8 cellular contexts compared by ENCODE assay signal in the genomic region with DNA sequence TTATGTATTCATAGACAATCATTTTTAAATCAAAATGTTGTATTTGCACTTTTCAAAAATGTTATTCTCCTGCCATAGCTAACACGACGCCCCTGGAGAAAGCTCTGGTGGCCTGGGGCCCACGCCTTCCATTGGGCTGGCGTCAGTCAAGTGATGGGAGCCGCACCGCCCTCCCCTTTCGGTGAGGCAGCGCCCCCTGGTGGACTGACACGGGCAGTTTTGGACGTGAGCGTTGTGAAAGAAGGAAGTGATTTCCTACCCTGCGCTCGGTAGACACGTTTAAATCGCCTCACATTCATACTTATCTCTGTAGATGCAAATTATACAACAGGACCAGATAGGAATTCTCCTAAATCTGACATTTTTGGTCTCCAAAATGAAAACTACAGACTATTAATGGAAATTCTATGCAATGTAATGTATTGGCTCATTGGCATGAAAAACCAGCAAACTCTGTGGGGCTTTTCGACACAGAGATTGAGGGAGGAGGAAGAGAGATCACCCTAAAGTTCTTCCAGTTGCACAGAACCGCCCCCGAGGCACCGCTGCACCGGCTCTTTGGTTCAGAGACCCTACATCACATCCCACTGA.
DNase-seq lines count a peak whose midpoint lies in the region; ATAC-seq and FAIRE-seq lines count a peak whose summit lies in the region.

No MANE protein-coding gene starts in this region.

- no peak overlapping the region for H3K27ac Mint-ChIP-seq in activated naive CD8-positive, alpha-beta T cell treated with anti-CD3 and anti-CD28 coated beads for 36 hours

- FAIRE-seq in GM18507 (lab: Jason Lieb, UNC): no peak

- no peak overlapping the region for H3K4me3 Mint-ChIP-seq in activated naive CD8-positive, alpha-beta T cell treated with anti-CD3 and anti-CD28 coated beads for 36 hours

- peak; percentile 97 for ATAC-seq in HG02981 (IDR thresholded peaks at IDR 0.05; ENCODE audit: unreplicated experiment)

- H3K4me1 Mint-ChIP-seq in activated naive CD8-positive, alpha-beta T cell treated with anti-CD3 and anti-CD28 coated beads for 36 hours: no peaks in the 10 kb centered on the region

- DNase-seq in ACHN (peak; percentile 79), GM18507 (ENCODE audit: extremely low spot score, insufficient read length, low read depth) (peak; percentile 3), NCI-H2171 (lab: John Stamatoyannopoulos, UW) (peak; percentile 55), iPS-NIHi11 (ENCODE audit: low spot score) (peak; percentile 93), cerebellar nuclear complex (lab: John Stamatoyannopoulos, UW) (no peak)
- DNase-seq in activated naive CD8-positive, alpha-beta T cell treated with anti-CD3 and anti-CD28 coated beads for 36 hours: peak; percentile 62
- DNase-seq in stimulated activated CD4-positive, alpha-beta T cell treated with anti-CD3 and anti-CD28 coated beads, Interleukin-1b, Interleukin-23, amount 100 ng/mL, for 24 hours (ENCODE audit: low read depth in 4 of 4, low spot score in 1 of 4): peak; percentile 6 to 26 (median 16)

- peaks cover 4% of the 10 kb centered on the region for H3K9me3 Mint-ChIP-seq in activated naive CD8-positive, alpha-beta T cell treated with anti-CD3 and anti-CD28 coated beads for 36 hours

- H3K27me3 Mint-ChIP-seq in activated naive CD8-positive, alpha-beta T cell treated with anti-CD3 and anti-CD28 coated beads for 36 hours: peaks cover 5% of the 10 kb centered on the region

- no peaks in the 10 kb centered on the region for H3K36me3 Mint-ChIP-seq in activated naive CD8-positive, alpha-beta T cell treated with anti-CD3 and anti-CD28 coated beads for 36 hours

- in situ Hi-C loops in ACHN (cut with HindIII; ENCODE audit: low pct_ligation_motif_present, low pct_unique_long_range_greater_than_20kb, low sequenced_read_pairs): no loop called here

Comparison
In these comparisons a context has a peak if more than half of its experiments do, and no peak if none do; other contexts are left out.
1. DNase-seq: peak in ACHN (single experiment), GM18507 (single experiment), NCI-H2171 (single experiment), activated naive CD8-positive, alpha-beta T cell treated with anti-CD3 and anti-CD28 coated beads for 36 hours (single experiment), iPS-NIHi11 (single experiment) and stimulated activated CD4-positive, alpha-beta T cell treated with anti-CD3 and anti-CD28 coated beads, Interleukin-1b, Interleukin-23, amount 100 ng/mL, for 24 hours (4 of 4); none in cerebellar nuclear complex (0 of 2).